8 cellular contexts compared by ENCODE assay signal in genomic region chr17:81394377-81394747, GRCh38. TPM values are rescaled to one million over a fixed set of nuclear protein-coding genes. Genes with fewer than 3 reads are reported as not detected.
DNase-seq lines count a peak whose midpoint lies in the region; ATAC-seq, FAIRE-seq and TF ChIP-seq lines count a peak whose summit lies in the region.

No MANE protein-coding gene starts in this region.

- DNase-seq in left ventricle myocardium inferior (no peak), left cardiac atrium (no peak), K562 (ENCODE audit: extremely low read depth in 1 of 4, low spot score in 3 of 4) (no peak), mesothelial cell of epicardium (ENCODE audit: low spot score in 2 of 2, unreplicated experiment in 2 of 2) (no peak), SHP77 (lab: John Stamatoyannopoulos, UW) (no peak), NCI-H146 (lab: John Stamatoyannopoulos, UW) (no peak)

- FAIRE-seq in K562 (lab: Jason Lieb, UNC), result no peak

- no peaks in the 10 kb centered on the region for H3K9me1 ChIP-seq in K562 (ENCODE audit: control insufficient read depth, insufficient read depth, low read length)

- H3K36me3 ChIP-seq in left ventricle myocardium inferior, result no peaks in the 10 kb centered on the region
- H3K36me3 ChIP-seq in K562 (ENCODE audit: control insufficient read depth, insufficient read depth, low read length), result peaks cover 9% of the 10 kb centered on the region; the same call in 2 of the 3 replicates

- intact Hi-C loops in left ventricle myocardium inferior (cut with micrococcal nuclease) (no loop called here), left cardiac atrium (cut with DNase I) (loop anchor here in 1 of 2 donors (5.0 to 10.0 kb wide), 2 partner anchors 102 to 140 kb away; no protein-coding TSS in a partner anchor), K562 (cut with micrococcal nuclease) (no loop called here)

- H3K27me3 Mint-ChIP-seq in mesothelial cell of epicardium (ENCODE audit: low read depth), result no peaks in the 10 kb centered on the region

- no TSS peak for BruUV-seq in K562 (replicated peaks; lab: Mats Ljungman, UMichigan)

- H3K4me3 Mint-ChIP-seq in mesothelial cell of epicardium, result peak overlapping the region; percentile 83

- H3K4me1 ChIP-seq in left ventricle myocardium inferior (peaks cover 86% of the 10 kb centered on the region), K562 (replicated peaks in 1 of 2; ENCODE audit: control insufficient read depth in 2 of 2, insufficient read depth in 2 of 2, low read length in 2 of 2) (peaks cover 24 to 89% of the 10 kb centered on the region in 2 experiments)

- H4K20me1 ChIP-seq in K562 (replicated peaks; ENCODE audit: control insufficient read depth, insufficient read depth, low read length), result no peaks in the 10 kb centered on the region; the same call in 1 of the 2 replicates

- H3K4me2 ChIP-seq in K562 (ENCODE audit: insufficient read depth, low read length), result peak overlapping the region; percentile 83

- no peaks in the 10 kb centered on the region for H3K9me3 ChIP-seq in left ventricle myocardium inferior (replicated peaks)
- H3K9me3 ChIP-seq in K562 (replicated peaks; ENCODE audit: control insufficient read depth, insufficient read depth, low read depth, low read length), result no peaks in the 10 kb centered on the region

- peaks cover 38% of the 10 kb centered on the region for H3K79me2 ChIP-seq in K562 (ENCODE audit: control insufficient read depth, insufficient read depth, low read length)

- no peak for TF ChIP-seq EP300 in K562 (IDR thresholded peaks at IDR 0.05; ENCODE audit: low read length)

- H3K9ac ChIP-seq in K562 (ENCODE audit: insufficient read depth in 1 of 2, low read depth in 2 of 2, low read length in 2 of 2), result peak overlapping the region; percentile 51 to 84; a peak in 3 of 4 replicates

- in situ Hi-C loops in K562 (cut with MboI), result loop anchor here (5.0 kb wide), 1 partner anchor 88 kb away; no protein-coding TSS in a partner anchor

- H3K27ac Mint-ChIP-seq in mesothelial cell of epicardium, result peak overlapping the region; percentile 98

- POLR2A ChIA-PET in K562 (lab: Yijun Ruan, JAX), result interaction anchor here (0.6 to 1.7 kb wide), 10 partner anchors 11 to 1558 kb away, joined by 3 to 18 read pairs (median 3); no protein-coding TSS in a partner anchor

- H2AFZ ChIP-seq in K562 (ENCODE audit: low read depth, low read length), result peak overlapping the region; percentile 78

- H3K27ac ChIP-seq in left ventricle myocardium inferior (replicated peaks) (peak overlapping the region; percentile 100), K562 (ENCODE audit: extremely low read depth, low read depth, low read length) (peak overlapping the region; percentile 57)

- no peaks in the 10 kb centered on the region for H3K36me3 Mint-ChIP-seq in mesothelial cell of epicardium

- CTCF ChIA-PET in K562 (lab: Yijun Ruan, JAX; ENCODE audit: low intra/inter-chr PET ratio), result interaction anchor here (0.7 to 1.1 kb wide), 2 partner anchors 90 to 99 kb away, joined by 4 to 5 read pairs; partner anchors contain the start of gene SLC38A10

- H3K4me3 ChIP-seq in left ventricle myocardium inferior (peak overlapping the region; percentile 96), K562 (peak overlapping the region; percentile 20)

- TF ChIP-seq RAD21 in K562 (CRISPR knock-in tag; conservative IDR thresholded peaks at IDR 0.05 in 1 of 2, IDR thresholded peaks at IDR 0.05 in 1 of 2), result no peak

- ATAC-seq in left cardiac atrium (no peak), K562 (no peak), GM21737 (IDR thresholded peaks at IDR 0.05; ENCODE audit: unreplicated experiment) (no peak), GM18502 (IDR thresholded peaks at IDR 0.05; ENCODE audit: poor library complexity, unreplicated experiment) (no peak)

- no peaks in the 10 kb centered on the region for H3K9me3 Mint-ChIP-seq in mesothelial cell of epicardium

- TF ChIP-seq CTCF in left ventricle myocardium inferior (IDR thresholded peaks at IDR 0.05; ENCODE audit: borderline replicate concordance), result no peak
- TF ChIP-seq CTCF in K562 (IDR thresholded peaks at IDR 0.05 in 2 of 3, conservative IDR thresholded peaks at IDR 0.05 in 1 of 3; ENCODE audit: insufficient read depth in 2 of 3, low read depth in 1 of 3, low read length in 3 of 3), result 0 out of 6 replicates have a peak, but pooled peaks of 1 of the 3 experiments have one; percentile 19
- no peak for TF ChIP-seq CTCF in mesothelial cell of epicardium (IDR thresholded peaks at IDR 0.05; ENCODE audit: unreplicated experiment)

- peaks cover 60% of the 10 kb centered on the region for H3K4me1 Mint-ChIP-seq in mesothelial cell of epicardium

- TF ChIP-seq POLR2A in K562 (conservative IDR thresholded peaks at IDR 0.05), result no peak

- 14% methylated on average over 5 of the region's 5 CpGs for WGBS in K562 (ENCODE audit: insufficient coverage, low coverage, missing lambda C conversion rate)

- H3K27me3 ChIP-seq in left ventricle myocardium inferior (ENCODE audit: low read depth), result no peaks in the 10 kb centered on the region
- H3K27me3 ChIP-seq in K562 (ENCODE audit: control insufficient read depth in 2 of 2, insufficient read depth in 2 of 2, low read length in 2 of 2), result no peaks in the 10 kb centered on the region

TF ChIP-seq in K562, 482 proteins besides CTCF, POLR2A, EP300 and RAD21 (continues in another document):
- TF ChIP-seq HNRNPL (IDR thresholded peaks at IDR 0.05; ENCODE audit: low read depth, low read length) (0 out of 2 replicates have a peak, but pooled peaks have one; percentile 8), MTF1 (CRISPR knock-in tag; IDR thresholded peaks at IDR 0.05; ENCODE audit: borderline replicate concordance) (no peak), NFE2L1 (tag; IDR thresholded peaks at IDR 0.05; ENCODE audit: borderline replicate concordance, low read depth) (no peak), CC2D1A (IDR thresholded peaks at IDR 0.05) (no peak)

RNA-seq across cellular contexts. Expression of gene BAHCC1, which starts 0.9 kb away (rescaled TPM):
- total RNA-seq in left ventricle myocardium inferior, result 7.3 TPM
- total RNA-seq in left cardiac atrium, result 1 to 10 TPM; 8.3 to 9.9 TPM
- 32.5 and 87.9 TPM in 2 replicates for total RNA-seq in K562 (2011; cell fraction: chromatin; rRNA removed; ENCODE audit: low replicate concordance)
- total RNA-seq in K562 (2011; cell fraction: nucleolus; rRNA removed), result 48.6 and 57.5 TPM in 2 replicates
- total RNA-seq in K562 (2011; cell fraction: nucleoplasm; rRNA removed), result 39.0 and 40.6 TPM in 2 replicates
- 11.1 and 13.9 TPM in 2 replicates for total RNA-seq in K562 (2014; rRNA removed)
- 2.1 and 2.6 TPM in 2 replicates for total RNA-seq in K562 (2014; rRNA removed; fragmentation: Illumina TruSeq; extraction: Trizol)
- total RNA-seq in K562 (2015; rRNA removed; fragmentation: Illumina TruSeq; extraction: Trizol), result 5.0 and 6.5 TPM in 2 replicates
- 20.8 and 26.9 TPM in 2 replicates for total RNA-seq in K562 (2021)
- 4.4 and 11.8 TPM in 2 replicates for polyA plus RNA-seq in K562 (2011; rRNA removed)
- 8.6 and 8.8 TPM in 2 replicates for polyA plus RNA-seq in K562 (2011; cell fraction: cytosol; rRNA removed)
- polyA plus RNA-seq in K562 (2011; cell fraction: nucleus; rRNA removed), result 112 and 139 TPM in 2 replicates
- 14.4 and 22.5 TPM in 2 replicates for polyA plus RNA-seq in K562 (2012)
- 5.5 and 6.8 TPM in 2 replicates for polyA plus RNA-seq in K562 (2014; fragmentation: Illumina TruSeq; extraction: Trizol)
- under 1 TPM; 0.14 to 0.24 TPM for polyA plus RNA-seq in K562 (2014; fragmentation: Nextera tagmentation; extraction: Ambion mirVana)
- 17.2 and 23.3 TPM in 2 replicates for polyA plus RNA-seq in K562 (2014; rRNA removed)
- 0.72 and 2.7 TPM in 2 replicates for polyA minus RNA-seq in K562 (2011; rRNA and poly(A)+ RNA removed)
- 6.8 and 8.7 TPM in 2 replicates for polyA minus RNA-seq in K562 (2011; cell fraction: cytosol; rRNA and poly(A)+ RNA removed)
- 12.7 and 15.3 TPM in 2 replicates for polyA minus RNA-seq in K562 (2011; cell fraction: nucleus; rRNA and poly(A)+ RNA removed)
- 34.9 to 36.4 TPM (median 35.1 TPM) in 3 replicates for total RNA-seq in mesothelial cell of epicardium
